ENCODE assay signal across 21 cellular contexts in the genomic region with DNA sequence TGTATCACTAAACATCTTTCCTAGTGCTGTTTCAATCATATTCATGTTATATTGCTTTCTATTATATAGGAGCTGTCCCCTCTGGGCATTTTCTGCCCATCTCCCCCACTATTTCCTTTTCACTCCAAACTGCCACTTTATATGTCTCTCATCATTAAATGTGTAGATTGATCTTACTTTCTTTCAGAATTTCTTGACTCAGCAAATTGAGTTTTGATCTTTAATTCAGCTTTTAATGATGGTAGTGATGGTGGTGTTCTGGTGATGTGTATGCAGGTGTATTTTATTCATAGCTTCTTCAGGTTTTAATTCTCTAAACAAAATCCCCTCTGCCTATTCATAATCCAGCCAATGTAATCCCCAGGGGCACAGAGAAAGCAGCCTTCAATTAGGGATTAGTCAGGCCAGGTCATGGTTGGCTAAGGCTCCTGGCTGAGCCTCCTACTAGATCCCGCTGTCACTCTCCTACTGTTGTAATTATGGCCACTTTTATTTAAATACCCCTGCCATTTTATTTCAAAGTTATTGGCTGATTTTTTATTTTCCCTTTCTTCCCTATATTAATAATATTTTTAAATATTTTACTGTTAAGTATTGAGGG.
"Had no signal": no experiment of that assay in that cellular context is flagged by ENCODE, and none has a peak within 500 bp of the region (broad histone marks: within the 10 kb centered on the region; RNA-seq: fewer than 3 reads in every experiment).

No MANE protein-coding gene starts in this region.

- H3K9me3 Mint-ChIP-seq: activated B cell treated with CpG ODN at 0.5 μM for 24 hours; activated CD4-positive, alpha-beta T cell treated with anti-CD3 and anti-CD28 coated beads, Interleukin-2, amount 10 ng/mL, durations not matched to agents 24 days and 14 days; activated naive CD4-positive, alpha-beta T cell treated with anti-CD3 and anti-CD28 coated beads for 36 hours; activated T-cell treated with anti-CD3 and anti-CD28 coated beads, Interleukin-2, amount 50 U/mL, for 24 hours had no signal

- H3K4me1 Mint-ChIP-seq: activated B cell treated with CpG ODN at 0.5 μM for 24 hours; activated CD4-positive, alpha-beta T cell treated with anti-CD3 and anti-CD28 coated beads, Interleukin-2, amount 10 ng/mL, durations not matched to agents 24 days and 14 days; activated CD8-positive, alpha-beta memory T cell treated with anti-CD3 and anti-CD28 coated beads, Interleukin-2, amount 10 ng/mL, durations not matched to agents 7 days and 5 days; T-helper 17 cell had no signal

- H3K4me3 Mint-ChIP-seq: activated B cell treated with CpG ODN at 0.5 μM for 24 hours; activated CD4-positive, alpha-beta T cell treated with anti-CD3 and anti-CD28 coated beads, Interleukin-2, amount 10 ng/mL, durations not matched to agents 24 days and 14 days; activated CD8-positive, alpha-beta memory T cell treated with anti-CD3 and anti-CD28 coated beads, Interleukin-2, amount 10 ng/mL, durations not matched to agents 7 days and 5 days; activated naive CD4-positive, alpha-beta T cell treated with anti-CD3 and anti-CD28 coated beads for 36 hours; activated naive CD8-positive, alpha-beta T cell; activated T-cell treated with anti-CD3 and anti-CD28 coated beads, Interleukin-2, amount 50 U/mL, for 24 hours; T-helper 17 cell had no signal

- H3K27ac Mint-ChIP-seq: activated B cell treated with CpG ODN at 0.5 μM for 24 hours; activated CD4-positive, alpha-beta T cell treated with anti-CD3 and anti-CD28 coated beads, Interleukin-2, amount 10 ng/mL, durations not matched to agents 24 days and 14 days; activated CD8-positive, alpha-beta memory T cell treated with anti-CD3 and anti-CD28 coated beads, Interleukin-2, amount 10 ng/mL, durations not matched to agents 7 days and 5 days; activated naive CD4-positive, alpha-beta T cell treated with anti-CD3 and anti-CD28 coated beads for 36 hours; activated naive CD8-positive, alpha-beta T cell; activated T-cell treated with anti-CD3 and anti-CD28 coated beads, Interleukin-2, amount 50 U/mL, for 24 hours; T-helper 17 cell had no signal

- H3K36me3 Mint-ChIP-seq: activated CD8-positive, alpha-beta memory T cell treated with anti-CD3 and anti-CD28 coated beads, Interleukin-2, amount 10 ng/mL, durations not matched to agents 7 days and 5 days; activated naive CD8-positive, alpha-beta T cell had no signal

- H3K27me3 Mint-ChIP-seq: activated B cell treated with CpG ODN at 0.5 μM for 24 hours; activated CD4-positive, alpha-beta T cell treated with anti-CD3 and anti-CD28 coated beads, Interleukin-2, amount 10 ng/mL, durations not matched to agents 24 days and 14 days; activated CD8-positive, alpha-beta memory T cell treated with anti-CD3 and anti-CD28 coated beads, Interleukin-2, amount 10 ng/mL, durations not matched to agents 7 days and 5 days; activated naive CD8-positive, alpha-beta T cell; activated T-cell treated with anti-CD3 and anti-CD28 coated beads, Interleukin-2, amount 50 U/mL, for 24 hours; T-helper 17 cell had no signal

- DNase-seq: activated B cell treated with CpG ODN at 0.5 μM for 24 hours; activated CD4-positive, alpha-beta T cell treated with anti-CD3 and anti-CD28 coated beads for 1 hour; activated CD4-positive, alpha-beta T cell treated with anti-CD3 and anti-CD28 coated beads, Interleukin-2, amount 10 ng/mL, durations not matched to agents 24 days and 14 days; activated CD4-positive, alpha-beta T cell treated with anti-CD3 and anti-CD28 coated beads, Interleukin-2, amount 50 U/mL, for 48 hours; activated CD8-positive, alpha-beta memory T cell treated with anti-CD3 and anti-CD28 coated beads, Interleukin-2, amount 10 ng/mL, durations not matched to agents 7 days and 5 days; activated gamma-delta T cell; activated naive CD4-positive, alpha-beta T cell treated with anti-CD3 and anti-CD28 coated beads for 36 hours; activated T-cell treated with anti-CD3 and anti-CD28 coated beads, Interleukin-2, amount 50 U/mL, for 24 hours; brain microvascular endothelial cell; Kasumi-1; NCI-H1105 treated with DMSO at 0.1 percent for 48 hours; NCI-H2107; NCI-H2171 treated with DMSO at 0.1 percent for 48 hours; NCI-H226; NCI-H510A; NCI-H748 treated with DMSO at 0.1 percent for 48 hours; PC-3; SHP77 treated with DMSO at 0.1 percent for 48 hours; T-helper 17 cell; T-helper 9 cell had no signal
